1 cellular context compared by ENCODE assay signal in genomic region chr17:82518826-82519810, GRCh38.
TF ChIP-seq lines count a peak whose summit lies in the region.

TSS of gene FOXK2 (plus strand) at chr17:82519732. CDS start at chr17:82519889, 157 bp downstream.

TF ChIP-seq in HEK293, 187 proteins besides CTCF, POLR2A, EP300 and RAD21 (continued from another document and continues in another):
- TF ChIP-seq GLI2 (tag by site-specific recombination; IDR thresholded peaks at IDR 0.05; ENCODE audit: borderline replicate concordance, low read depth) (no peak), GLIS1 (tag by site-specific recombination; IDR thresholded peaks at IDR 0.05) (no peak), ZNF510 (tag by site-specific recombination; IDR thresholded peaks at IDR 0.05; ENCODE audit: insufficient replicate concordance) (no peak), ZSCAN4 (tag by site-specific recombination; IDR thresholded peaks at IDR 0.05) (no peak), ZNF169 (tag by site-specific recombination; IDR thresholded peaks at IDR 0.05) (no peak), SETDB1 (IDR thresholded peaks at IDR 0.05; ENCODE audit: insufficient read length, low read length) (no peak), ZNF426 (tag by site-specific recombination; IDR thresholded peaks at IDR 0.05) (no peak), ZNF280C (tag by site-specific recombination; IDR thresholded peaks at IDR 0.05) (no peak), BCL6B (tag by site-specific recombination; IDR thresholded peaks at IDR 0.05) (no peak), SCRT2 (tag by site-specific recombination; IDR thresholded peaks at IDR 0.05) (peak; percentile 44; the same call in 1 of the 2 replicates), ZIC2 (tag by site-specific recombination; IDR thresholded peaks at IDR 0.05) (no peak), ZNF560 (tag by site-specific recombination; IDR thresholded peaks at IDR 0.05; ENCODE audit: borderline replicate concordance) (no peak), ZNF501 (tag by site-specific recombination; IDR thresholded peaks at IDR 0.05) (no peak), ZNF830 (tag by site-specific recombination; IDR thresholded peaks at IDR 0.05; ENCODE audit: low read depth) (no peak), YY1 (tag by site-specific recombination; IDR thresholded peaks at IDR 0.05) (no peak; the same call in 1 of the 2 replicates), ZSCAN23 (tag by site-specific recombination; IDR thresholded peaks at IDR 0.05) (peak; percentile 45; the same call in 1 of the 2 replicates), ZNF239 (tag by site-specific recombination; IDR thresholded peaks at IDR 0.05) (no peak), TCF7L2 (IDR thresholded peaks at IDR 0.05; ENCODE audit: borderline replicate concordance, low read depth, low read length) (no peak), ZNF138 (tag by site-specific recombination; IDR thresholded peaks at IDR 0.05; ENCODE audit: borderline replicate concordance) (no peak), RBAK (tag by site-specific recombination; IDR thresholded peaks at IDR 0.05) (no peak), ZNF48 (tag by site-specific recombination; IDR thresholded peaks at IDR 0.05) (no peak), HOXD13 (CRISPR knock-in tag; IDR thresholded peaks at IDR 0.05; ENCODE audit: borderline replicate concordance) (no peak), ZNF146 (tag by site-specific recombination; IDR thresholded peaks at IDR 0.05) (no peak), ZNF488 (tag by site-specific recombination; IDR thresholded peaks at IDR 0.05) (no peak), ZNF112 (tag by site-specific recombination; IDR thresholded peaks at IDR 0.05) (no peak), PRDM2 (tag by site-specific recombination; IDR thresholded peaks at IDR 0.05; ENCODE audit: borderline replicate concordance) (no peak), ZNF518A (tag by site-specific recombination; conservative IDR thresholded peaks at IDR 0.05; ENCODE audit: low read depth) (no peak), ZNF692 (tag by site-specific recombination; IDR thresholded peaks at IDR 0.05) (no peak), REPIN1 (tag by site-specific recombination; IDR thresholded peaks at IDR 0.05; ENCODE audit: low read depth) (no peak), ZNF514 (tag by site-specific recombination; IDR thresholded peaks at IDR 0.05) (no peak), ZNF701 (tag by site-specific recombination; IDR thresholded peaks at IDR 0.05) (no peak), ZNF521 (tag by site-specific recombination; IDR thresholded peaks at IDR 0.05) (no peak), KLF10 (tag by site-specific recombination; IDR thresholded peaks at IDR 0.05) (peak; percentile 59; the same call in 1 of the 2 replicates), ZNF133 (tag by site-specific recombination; IDR thresholded peaks at IDR 0.05) (no peak), ZNF292 (tag by site-specific recombination; IDR thresholded peaks at IDR 0.05; ENCODE audit: borderline replicate concordance, low read depth) (no peak), ZNF341 (tag by site-specific recombination; IDR thresholded peaks at IDR 0.05; ENCODE audit: low read depth) (no peak), IKZF3 (tag by site-specific recombination; IDR thresholded peaks at IDR 0.05) (peak; percentile 45; the same call in 1 of the 2 replicates), ZNF449 (tag by site-specific recombination; IDR thresholded peaks at IDR 0.05) (no peak), ZNF791 (tag by site-specific recombination; IDR thresholded peaks at IDR 0.05) (no peak), ZBTB17 (tag by site-specific recombination; IDR thresholded peaks at IDR 0.05) (peak; percentile 33; the same call in 1 of the 2 replicates)
